In genomic region chr3:186209810-186210752, GRCh38 we compare ENCODE assay signal across 8 cellular contexts.
A peak's percentile ranks its signal among the peaks of the same experiment; 100 is the strongest.
DNase-seq lines count a peak whose midpoint lies in the region; ATAC-seq and TF ChIP-seq lines count a peak whose summit lies in the region.

No MANE protein-coding gene starts in this region.

- ATAC-seq in GM19438 (IDR thresholded peaks at IDR 0.05; ENCODE audit: low read depth, unreplicated experiment), result peak; percentile 63
- ATAC-seq in HG03457 (IDR thresholded peaks at IDR 0.05; ENCODE audit: unreplicated experiment), result no peak
- ATAC-seq in HG03097 (IDR thresholded peaks at IDR 0.05; ENCODE audit: low FRiP score, unreplicated experiment), result no peak

- H3K9me3 ChIP-seq in adipocyte (ENCODE audit: control insufficient read depth, low read length) (no peaks in the 10 kb centered on the region), left ventricle myocardium inferior (replicated peaks) (no peaks in the 10 kb centered on the region), sigmoid colon (no peaks in the 10 kb centered on the region)

- no peak for TF ChIP-seq EP300 in sigmoid colon (IDR thresholded peaks at IDR 0.05)

- H3K4me3 ChIP-seq in adipocyte (ENCODE audit: low read length) (peak overlapping the region; percentile 31), left ventricle myocardium inferior (peak overlapping the region; percentile 24), sigmoid colon (no peak overlapping the region)

- no peak for TF ChIP-seq CTCF in left ventricle myocardium inferior (IDR thresholded peaks at IDR 0.05; ENCODE audit: borderline replicate concordance)
- TF ChIP-seq CTCF in sigmoid colon (IDR thresholded peaks at IDR 0.05), result no peak

- peak; percentile 92 for DNase-seq in NCI-H1105 (lab: John Stamatoyannopoulos, UW)
- DNase-seq in adipocyte (ENCODE audit: low read depth), result peak; percentile 68
- peak; percentile 66 for DNase-seq in left ventricle myocardium inferior
- DNase-seq in sigmoid colon, result peak; percentile 70
- no peak for DNase-seq in DMS53 (lab: John Stamatoyannopoulos, UW)

- H3K9ac ChIP-seq in adipocyte (ENCODE audit: low read length), result peak overlapping the region; percentile 48

- peaks cover 25% of the 10 kb centered on the region for H3K4me1 ChIP-seq in adipocyte (ENCODE audit: control insufficient read depth, insufficient read depth, low read length)
- peaks cover 45% of the 10 kb centered on the region for H3K4me1 ChIP-seq in left ventricle myocardium inferior
- peaks cover 0 to 33% (median 21%) of the 10 kb centered on the region in 4 donors for H3K4me1 ChIP-seq in sigmoid colon

- 26 to 28% methylated on average over 20 of the region's 20 CpGs for WGBS in sigmoid colon, 2 donors

- H3K27me3 ChIP-seq in adipocyte (replicated peaks; ENCODE audit: control insufficient read depth, insufficient read depth, low read length) (no peaks in the 10 kb centered on the region), left ventricle myocardium inferior (ENCODE audit: low read depth) (no peaks in the 10 kb centered on the region), sigmoid colon (no peaks in the 10 kb centered on the region)

- no peak for TF ChIP-seq POLR2A in sigmoid colon (IDR thresholded peaks at IDR 0.05)

- intact Hi-C loops in left ventricle myocardium inferior (cut with micrococcal nuclease) (no loop called here), sigmoid colon (cut with DNase I) (no loop called here)

- H3K36me3 ChIP-seq in adipocyte (ENCODE audit: control insufficient read depth, insufficient read depth, low read length, severe bottlenecking) (no peaks in the 10 kb centered on the region), left ventricle myocardium inferior (no peaks in the 10 kb centered on the region), sigmoid colon (no peaks in the 10 kb centered on the region)

- peak overlapping the region; percentile 83 for H3K27ac ChIP-seq in left ventricle myocardium inferior (replicated peaks)
- H3K27ac ChIP-seq in sigmoid colon, result peak overlapping the region; percentile 39 to 69 (median 58)

Comparison
In these comparisons a context has a peak if more than half of its experiments do, and no peak if none do; other contexts are left out.
1. H3K4me3 ChIP-seq: peak in adipocyte (single experiment) and left ventricle myocardium inferior (single experiment); none in sigmoid colon (0 of 4).